ENCODE assay signal across 1 cellular context in the genomic region with DNA sequence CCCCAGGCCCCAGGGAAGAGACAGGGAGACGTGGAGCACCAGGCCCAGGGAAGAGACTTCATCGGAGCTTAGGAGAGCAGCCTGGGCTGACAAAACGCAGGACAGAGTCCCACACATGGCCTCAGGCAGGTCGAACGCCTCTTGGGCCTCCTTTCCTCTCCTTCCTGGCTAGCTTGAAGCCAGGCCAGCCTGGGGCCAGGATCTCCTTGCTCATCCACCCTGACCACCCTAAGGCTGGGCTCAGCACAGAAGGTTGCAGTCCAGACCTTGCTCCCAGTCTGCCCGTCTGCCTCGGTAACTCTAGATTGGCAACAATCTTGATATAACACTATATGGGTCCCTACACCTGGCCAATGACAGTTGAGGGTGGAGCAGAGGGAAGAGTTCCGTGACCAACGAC.
TF ChIP-seq lines count a peak whose summit lies in the region.

No MANE protein-coding gene starts in this region.

TF ChIP-seq in IMR-90, 13 proteins besides CTCF, POLR2A, EP300 and RAD21:
- no peak for TF ChIP-seq FOS (IDR thresholded peaks at IDR 0.05; ENCODE audit: low read depth, low read length)
- TF ChIP-seq BHLHE40 (IDR thresholded peaks at IDR 0.05; ENCODE audit: low read depth, low read length): no peak
TF ChIP-seq in IMR-90: peak in this region for 0.
